ENCODE assay signal across 8 cellular contexts in genomic region chr10:16965740-16966447, GRCh38.
DNase-seq lines count a peak whose midpoint lies in the region; ATAC-seq and TF ChIP-seq lines count a peak whose summit lies in the region.

No MANE protein-coding gene starts in this region.

- TF ChIP-seq CTCF in Panc1 (IDR thresholded peaks at IDR 0.05) (no peak), osteoblast (IDR thresholded peaks at IDR 0.05; ENCODE audit: extremely low read depth, low read depth, low read length) (no peak)

- no peaks in the 10 kb centered on the region for H4K20me1 ChIP-seq in BLaER1 treated with 17β-estradiol and CSF1 and Interleukin-3, amounts not matched to agents 10 nM and 100 nM
- no peaks in the 10 kb centered on the region for H4K20me1 ChIP-seq in osteoblast (ENCODE audit: insufficient read depth, low read length)

- H3K79me2 ChIP-seq in osteoblast (ENCODE audit: insufficient read depth, low read length) = no peaks in the 10 kb centered on the region

- H2AFZ ChIP-seq in osteoblast (ENCODE audit: low read length) = no peak overlapping the region

- DNase-seq in Panc1 (ENCODE audit: low read depth, low spot score) = peak; percentile 84
- DNase-seq in fibroblast of gingiva (ENCODE audit: low read depth) = peak; percentile 97
- DNase-seq in osteoblast (ENCODE audit: insufficient read length, low spot score, missing footprints) = peak; percentile 86
- DNase-seq in inferior parietal cortex (ENCODE audit: extremely low spot score) = no peak
- no peak for DNase-seq in activated CD4-positive, CD25-positive, alpha-beta regulatory T cell (lab: John Stamatoyannopoulos, UW)
- DNase-seq in NCI-H1092 treated with DMSO at 0.1 percent for 48 hours (lab: John Stamatoyannopoulos, UW) = no peak
- no peak for DNase-seq in NCI-H748 (lab: John Stamatoyannopoulos, UW; ENCODE audit: unreplicated experiment)

- H3K9ac ChIP-seq in BLaER1 treated with 17β-estradiol and CSF1 and Interleukin-3, amounts not matched to agents 10 nM and 100 nM = no peak overlapping the region

- TSS peak; percentile 99 for BruUV-seq in Panc1 (replicated peaks; lab: Mats Ljungman, UMichigan)

- CTCF ChIA-PET in Panc1 (lab: Charles Lee) = no interaction called here

- no peak overlapping the region for H3K27ac ChIP-seq in BLaER1 treated with 17β-estradiol and CSF1 and Interleukin-3, amounts not matched to agents 10 nM and 100 nM
- H3K27ac ChIP-seq in Panc1 (ENCODE audit: low read length) (peak overlapping the region; percentile 99), osteoblast (ENCODE audit: low read depth, low read length) (peak overlapping the region; percentile 88)

- peaks cover 27 to 38% (median 32%) of the 10 kb centered on the region in 10 experiments for H3K4me1 ChIP-seq in BLaER1 treated with 17β-estradiol and CSF1 and Interleukin-3, amounts not matched to agents 10 nM and 100 nM
- H3K4me1 ChIP-seq in Panc1 (ENCODE audit: control insufficient read depth, insufficient read depth, low read length) (peaks cover 43% of the 10 kb centered on the region), osteoblast (ENCODE audit: insufficient read depth, low read length) (peaks cover 37% of the 10 kb centered on the region)

- H3K4me2 ChIP-seq in BLaER1 treated with 17β-estradiol and CSF1 and Interleukin-3, amounts not matched to agents 10 nM and 100 nM = peak overlapping the region in 9 of 11 experiments; percentile 48 to 81 (median 51); a peak in 13 of 22 replicates
- H3K4me2 ChIP-seq in osteoblast (ENCODE audit: insufficient read depth, low read length) = peak overlapping the region; percentile 71

- peak; percentile 91 for ATAC-seq in Panc1

- POLR2A ChIA-PET in Panc1 (lab: Charles Lee) = interaction anchor here (0.5 to 0.7 kb wide), 4 partner anchors 15 to 195 kb away, joined by 3 to 4 read pairs (median 4); no protein-coding TSS in a partner anchor

- in situ Hi-C loops in Panc1 (cut with HindIII; ENCODE audit: low pct_unique_long_range_greater_than_20kb, low sequenced_read_pairs) = no loop called here

- H3K36me3 ChIP-seq in BLaER1 treated with 17β-estradiol and CSF1 and Interleukin-3, amounts not matched to agents 10 nM and 100 nM = no peaks in the 10 kb centered on the region
- H3K36me3 ChIP-seq in Panc1 (ENCODE audit: control insufficient read depth, insufficient read depth, low read length) (no peaks in the 10 kb centered on the region), osteoblast (ENCODE audit: insufficient read depth, low read length) (no peaks in the 10 kb centered on the region)

- H3K27me3 ChIP-seq in BLaER1 treated with 17β-estradiol and CSF1 and Interleukin-3, amounts not matched to agents 10 nM and 100 nM = no peaks in the 10 kb centered on the region; a peak in 3 of 22 replicates
- H3K27me3 ChIP-seq in Panc1 (ENCODE audit: control insufficient read depth, insufficient read depth, low read length) = no peaks in the 10 kb centered on the region
- H3K27me3 ChIP-seq in osteoblast (ENCODE audit: insufficient read depth, low read length) = no peaks in the 10 kb centered on the region

- intact Hi-C loops in Panc1 (cut with micrococcal nuclease; ENCODE audit: unreplicated experiment) = loop anchor here (5.0 to 10.0 kb wide), 3 partner anchors 59 to 121 kb away; no protein-coding TSS in a partner anchor

- H3K9me3 ChIP-seq in BLaER1 treated with 17β-estradiol and CSF1 and Interleukin-3, amounts not matched to agents 10 nM and 100 nM (replicated peaks in 1 of 11) = peaks cover 0 to 5% (median 0%) of the 10 kb centered on the region in 11 experiments; a peak in 1 of 22 replicates
- H3K9me3 ChIP-seq in Panc1 (ENCODE audit: control insufficient read depth, insufficient read depth, low read depth, low read length) = no peaks in the 10 kb centered on the region; the same call in 1 of the 2 replicates
- H3K9me3 ChIP-seq in osteoblast (ENCODE audit: low read depth, low read length) = no peaks in the 10 kb centered on the region

- H3K4me3 ChIP-seq in BLaER1 treated with 17β-estradiol and CSF1 and Interleukin-3, amounts not matched to agents 10 nM and 100 nM = no peak overlapping the region
- H3K4me3 ChIP-seq in Panc1 (ENCODE audit: low read depth in 2 of 2, low read length in 2 of 2) (peak overlapping the region in 1 of 2 experiments; percentile 5; a peak in 1 of 4 replicates), osteoblast (ENCODE audit: insufficient read depth, low read length) (peak overlapping the region; percentile 15)

Comparison
In these comparisons a context has a peak if more than half of its experiments do, and no peak if none do; other contexts are left out.
1. H3K27ac ChIP-seq: peak in Panc1 (single experiment) and osteoblast (single experiment); none in BLaER1 treated with 17β-estradiol and CSF1 and Interleukin-3, amounts not matched to agents 10 nM and 100 nM (0 of 11).
2. DNase-seq: peak in Panc1 (single experiment), fibroblast of gingiva (single experiment) and osteoblast (single experiment); none in inferior parietal cortex (single experiment), activated CD4-positive, CD25-positive, alpha-beta regulatory T cell (0 of 4), NCI-H1092 treated with DMSO at 0.1 percent for 48 hours (single experiment) and NCI-H748 (single experiment).